Comparison of ENCODE assay signal across 1 cellular context in the genomic region with DNA sequence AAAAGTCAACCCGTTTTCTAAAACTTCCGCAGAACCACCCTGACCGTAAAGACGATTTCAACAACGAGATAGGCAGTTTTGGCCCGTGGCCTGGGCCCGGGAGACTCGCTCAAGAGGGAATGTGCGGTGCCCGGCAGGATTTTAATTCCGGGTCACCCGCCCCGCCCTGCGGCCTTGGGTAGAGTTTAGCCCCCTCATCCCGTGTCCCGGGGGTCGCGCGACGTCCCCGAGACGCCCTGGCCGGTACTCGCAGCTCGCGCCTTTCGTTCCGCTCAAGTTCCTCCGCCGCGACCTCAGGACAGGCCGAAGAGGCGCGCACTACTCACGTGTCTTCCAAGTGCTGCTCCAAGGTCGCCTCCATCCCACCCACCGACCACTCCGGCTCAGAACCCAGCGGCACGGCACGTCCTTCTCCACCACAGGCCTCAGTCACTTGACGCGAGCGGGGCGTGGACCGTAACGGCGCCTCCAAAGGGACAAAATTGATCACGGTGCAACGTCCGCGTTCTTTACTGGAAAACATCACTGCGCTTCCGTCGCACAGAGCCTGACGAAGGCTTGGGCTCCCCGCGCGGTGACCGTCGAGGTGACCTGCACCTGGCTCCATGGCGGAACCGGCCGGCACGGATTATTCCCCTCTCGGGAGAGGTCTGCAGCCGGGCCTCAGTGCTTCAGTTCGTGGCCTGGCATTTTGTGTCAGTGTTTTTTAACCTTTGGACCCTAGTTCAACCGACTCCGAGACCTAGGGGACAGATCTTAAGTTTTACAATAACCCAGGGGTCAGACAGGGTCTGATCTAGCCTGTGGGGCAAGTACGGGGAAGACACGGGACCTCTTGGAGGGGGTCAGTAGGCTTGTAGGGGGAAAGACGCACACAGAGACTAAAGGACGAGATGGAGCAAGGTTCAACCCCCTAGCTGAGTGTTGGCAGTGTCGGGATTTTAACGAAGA.
TF ChIP-seq lines count a peak whose summit lies in the region.

LAMTOR5 (minus strand) TSS at position 435 of the 951 bp plus-strand sequence; CDS start at position 361, 74 bp downstream.

TF ChIP-seq in GM12878, 131 proteins besides CTCF, POLR2A, EP300 and RAD21 (continued from another document):
- TF ChIP-seq ZNF592 (IDR thresholded peaks at IDR 0.05), result 0 out of 2 replicates have a peak, but pooled peaks have one; percentile 29
- peak; percentile 45 to 66 for TF ChIP-seq IKZF2 (IDR thresholded peaks at IDR 0.05)
- peak; percentile 51; the same call in 1 of the 2 replicates for TF ChIP-seq POLR2AphosphoS2 (IDR thresholded peaks at IDR 0.05; ENCODE audit: low read depth, low read length)
- no peak for TF ChIP-seq ZBTB33 (IDR thresholded peaks at IDR 0.05)
- TF ChIP-seq RAD51 (IDR thresholded peaks at IDR 0.05), result peak; percentile 73
- TF ChIP-seq MYB (IDR thresholded peaks at IDR 0.05; ENCODE audit: borderline replicate concordance, low read depth, low read length), result no peak
- peak; percentile 84 for TF ChIP-seq LARP7 (IDR thresholded peaks at IDR 0.05)
- TF ChIP-seq KLF5 (IDR thresholded peaks at IDR 0.05; ENCODE audit: partially characterized antibody), result peak; percentile 50
- TF ChIP-seq SIN3A (IDR thresholded peaks at IDR 0.05; ENCODE audit: low read depth, low read length), result peak; percentile 72; the same call in 1 of the 2 replicates
- TF ChIP-seq, protein P1, sequence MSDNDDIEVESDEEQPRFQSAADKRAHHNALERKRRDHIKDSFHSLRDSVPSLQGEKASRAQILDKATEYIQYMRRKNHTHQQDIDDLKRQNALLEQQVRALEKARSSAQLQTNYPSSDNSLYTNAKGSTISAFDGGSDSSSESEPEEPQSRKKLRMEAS (IDR thresholded peaks at IDR 0.05; ENCODE audit: low read depth, low read length), result peak; percentile 79
- TF ChIP-seq POU2F2 (IDR thresholded peaks at IDR 0.05; ENCODE audit: borderline replicate concordance, low read depth, low read length), result peak; percentile 66; the same call in 1 of the 3 replicates
- TF ChIP-seq, protein P2, sequence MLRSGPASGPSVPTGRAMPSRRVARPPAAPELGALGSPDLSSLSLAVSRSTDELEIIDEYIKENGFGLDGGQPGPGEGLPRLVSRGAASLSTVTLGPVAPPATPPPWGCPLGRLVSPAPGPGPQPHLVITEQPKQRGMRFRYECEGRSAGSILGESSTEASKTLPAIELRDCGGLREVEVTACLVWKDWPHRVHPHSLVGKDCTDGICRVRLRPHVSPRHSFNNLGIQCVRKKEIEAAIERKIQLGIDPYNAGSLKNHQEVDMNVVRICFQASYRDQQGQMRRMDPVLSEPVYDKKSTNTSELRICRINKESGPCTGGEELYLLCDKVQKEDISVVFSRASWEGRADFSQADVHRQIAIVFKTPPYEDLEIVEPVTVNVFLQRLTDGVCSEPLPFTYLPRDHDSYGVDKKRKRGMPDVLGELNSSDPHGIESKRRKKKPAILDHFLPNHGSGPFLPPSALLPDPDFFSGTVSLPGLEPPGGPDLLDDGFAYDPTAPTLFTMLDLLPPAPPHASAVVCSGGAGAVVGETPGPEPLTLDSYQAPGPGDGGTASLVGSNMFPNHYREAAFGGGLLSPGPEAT (IDR thresholded peaks at IDR 0.05; ENCODE audit: low read depth), result peak; percentile 90
- TF ChIP-seq CBX5 (IDR thresholded peaks at IDR 0.05; ENCODE audit: low read depth), result no peak
- TF ChIP-seq SMARCA5 (IDR thresholded peaks at IDR 0.05), result peak; percentile 74; the same call in 1 of the 2 replicates
- TF ChIP-seq, protein P3, sequence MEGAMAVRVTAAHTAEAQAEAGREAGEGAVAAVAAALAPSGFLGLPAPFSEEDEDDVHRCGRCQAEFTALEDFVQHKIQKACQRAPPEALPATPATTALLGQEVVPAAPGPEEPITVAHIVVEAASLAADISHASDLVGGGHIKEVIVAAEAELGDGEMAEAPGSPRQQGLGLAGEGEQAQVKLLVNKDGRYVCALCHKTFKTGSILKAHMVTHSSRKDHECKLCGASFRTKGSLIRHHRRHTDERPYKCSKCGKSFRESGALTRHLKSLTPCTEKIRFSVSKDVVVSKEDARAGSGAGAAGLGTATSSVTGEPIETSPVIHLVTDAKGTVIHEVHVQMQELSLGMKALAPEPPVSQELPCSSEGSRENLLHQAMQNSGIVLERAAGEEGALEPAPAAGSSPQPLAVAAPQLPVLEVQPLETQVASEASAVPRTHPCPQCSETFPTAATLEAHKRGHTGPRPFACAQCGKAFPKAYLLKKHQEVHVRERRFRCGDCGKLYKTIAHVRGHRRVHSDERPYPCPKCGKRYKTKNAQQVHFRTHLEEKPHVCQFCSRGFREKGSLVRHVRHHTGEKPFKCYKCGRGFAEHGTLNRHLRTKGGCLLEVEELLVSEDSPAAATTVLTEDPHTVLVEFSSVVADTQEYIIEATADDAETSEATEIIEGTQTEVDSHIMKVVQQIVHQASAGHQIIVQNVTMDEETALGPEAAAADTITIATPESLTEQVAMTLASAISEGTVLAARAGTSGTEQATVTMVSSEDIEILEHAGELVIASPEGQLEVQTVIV (IDR thresholded peaks at IDR 0.05; ENCODE audit: borderline replicate concordance, partially characterized antibody), result peak; percentile 53
- TF ChIP-seq SMC3 (IDR thresholded peaks at IDR 0.05; ENCODE audit: borderline replicate concordance, low read length), result 0 out of 2 replicates have a peak, but pooled peaks have one; percentile 8
- TF ChIP-seq ASH2L (IDR thresholded peaks at IDR 0.05; ENCODE audit: borderline replicate concordance, low read depth), result 0 out of 2 replicates have a peak, but pooled peaks have one; percentile 23
- TF ChIP-seq ZBED1 (IDR thresholded peaks at IDR 0.05; ENCODE audit: borderline replicate concordance), result 0 out of 2 replicates have a peak, but pooled peaks have one; percentile 24
- peak; percentile 91 for TF ChIP-seq GABPA (IDR thresholded peaks at IDR 0.05; ENCODE audit: low read depth)
- TF ChIP-seq ESRRA (IDR thresholded peaks at IDR 0.05; ENCODE audit: low read length), result peak; percentile 86; the same call in 1 of the 2 replicates
- TF ChIP-seq MTA2 (IDR thresholded peaks at IDR 0.05; ENCODE audit: low read depth), result peak; percentile 49; the same call in 1 of the 2 replicates
- no peak for TF ChIP-seq NFXL1 (IDR thresholded peaks at IDR 0.05; ENCODE audit: borderline replicate concordance)
- 0 out of 2 replicates have a peak, but pooled peaks have one; percentile 23 for TF ChIP-seq WRNIP1 (IDR thresholded peaks at IDR 0.05; ENCODE audit: borderline replicate concordance, low read depth, low read length)
- no peak for TF ChIP-seq JUNB (IDR thresholded peaks at IDR 0.05)
- TF ChIP-seq STAT1 (conservative IDR thresholded peaks at IDR 0.05), result peak; percentile 91; the same call in 1 of the 2 replicates
- TF ChIP-seq SRF (IDR thresholded peaks at IDR 0.05; ENCODE audit: low read depth in 2 of 2, low read length in 2 of 2), result peak in 1 of 2 experiments; percentile 83; a peak in 2 of 4 replicates
- TF ChIP-seq, protein P4, sequence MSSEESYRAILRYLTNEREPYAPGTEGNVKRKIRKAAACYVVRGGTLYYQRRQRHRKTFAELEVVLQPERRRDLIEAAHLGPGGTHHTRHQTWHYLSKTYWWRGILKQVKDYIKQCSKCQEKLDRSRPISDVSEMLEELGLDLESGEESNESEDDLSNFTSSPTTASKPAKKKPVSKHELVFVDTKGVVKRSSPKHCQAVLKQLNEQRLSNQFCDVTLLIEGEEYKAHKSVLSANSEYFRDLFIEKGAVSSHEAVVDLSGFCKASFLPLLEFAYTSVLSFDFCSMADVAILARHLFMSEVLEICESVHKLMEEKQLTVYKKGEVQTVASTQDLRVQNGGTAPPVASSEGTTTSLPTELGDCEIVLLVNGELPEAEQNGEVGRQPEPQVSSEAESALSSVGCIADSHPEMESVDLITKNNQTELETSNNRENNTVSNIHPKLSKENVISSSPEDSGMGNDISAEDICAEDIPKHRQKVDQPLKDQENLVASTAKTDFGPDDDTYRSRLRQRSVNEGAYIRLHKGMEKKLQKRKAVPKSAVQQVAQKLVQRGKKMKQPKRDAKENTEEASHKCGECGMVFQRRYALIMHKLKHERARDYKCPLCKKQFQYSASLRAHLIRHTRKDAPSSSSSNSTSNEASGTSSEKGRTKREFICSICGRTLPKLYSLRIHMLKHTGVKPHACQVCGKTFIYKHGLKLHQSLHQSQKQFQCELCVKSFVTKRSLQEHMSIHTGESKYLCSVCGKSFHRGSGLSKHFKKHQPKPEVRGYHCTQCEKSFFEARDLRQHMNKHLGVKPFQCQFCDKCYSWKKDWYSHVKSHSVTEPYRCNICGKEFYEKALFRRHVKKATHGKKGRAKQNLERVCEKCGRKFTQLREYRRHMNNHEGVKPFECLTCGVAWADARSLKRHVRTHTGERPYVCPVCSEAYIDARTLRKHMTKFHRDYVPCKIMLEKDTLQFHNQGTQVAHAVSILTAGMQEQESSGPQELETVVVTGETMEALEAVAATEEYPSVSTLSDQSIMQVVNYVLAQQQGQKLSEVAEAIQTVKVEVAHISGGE (CRISPR knock-in tag; IDR thresholded peaks at IDR 0.05), result no peak
- no peak for TF ChIP-seq NR2C2 (IDR thresholded peaks at IDR 0.05; ENCODE audit: borderline replicate concordance, control insufficient read depth, insufficient read length, low read depth)
- TF ChIP-seq NFYA (IDR thresholded peaks at IDR 0.05; ENCODE audit: borderline replicate concordance, low read depth, low read length), result no peak
- peak; percentile 55; the same call in 1 of the 2 replicates for TF ChIP-seq IRF4 (IDR thresholded peaks at IDR 0.05; ENCODE audit: low read depth, low read length)
- TF ChIP-seq, protein P5, sequence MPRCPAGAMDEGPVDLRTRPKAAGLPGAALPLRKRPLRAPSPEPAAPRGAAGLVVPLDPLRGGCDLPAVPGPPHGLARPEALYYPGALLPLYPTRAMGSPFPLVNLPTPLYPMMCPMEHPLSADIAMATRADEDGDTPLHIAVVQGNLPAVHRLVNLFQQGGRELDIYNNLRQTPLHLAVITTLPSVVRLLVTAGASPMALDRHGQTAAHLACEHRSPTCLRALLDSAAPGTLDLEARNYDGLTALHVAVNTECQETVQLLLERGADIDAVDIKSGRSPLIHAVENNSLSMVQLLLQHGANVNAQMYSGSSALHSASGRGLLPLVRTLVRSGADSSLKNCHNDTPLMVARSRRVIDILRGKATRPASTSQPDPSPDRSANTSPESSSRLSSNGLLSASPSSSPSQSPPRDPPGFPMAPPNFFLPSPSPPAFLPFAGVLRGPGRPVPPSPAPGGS (IDR thresholded peaks at IDR 0.05; ENCODE audit: borderline replicate concordance, insufficient read depth, low read depth, low read length, poor library complexity, severe bottlenecking), result no peak
- peak; percentile 74 for TF ChIP-seq TARDBP (IDR thresholded peaks at IDR 0.05; ENCODE audit: borderline replicate concordance)
- TF ChIP-seq YBX1 (IDR thresholded peaks at IDR 0.05), result no peak
- peak; percentile 89 for TF ChIP-seq SMAD5 (IDR thresholded peaks at IDR 0.05; ENCODE audit: low read depth)
- TF ChIP-seq ZNF622 (IDR thresholded peaks at IDR 0.05), result no peak
- TF ChIP-seq, protein P6, sequence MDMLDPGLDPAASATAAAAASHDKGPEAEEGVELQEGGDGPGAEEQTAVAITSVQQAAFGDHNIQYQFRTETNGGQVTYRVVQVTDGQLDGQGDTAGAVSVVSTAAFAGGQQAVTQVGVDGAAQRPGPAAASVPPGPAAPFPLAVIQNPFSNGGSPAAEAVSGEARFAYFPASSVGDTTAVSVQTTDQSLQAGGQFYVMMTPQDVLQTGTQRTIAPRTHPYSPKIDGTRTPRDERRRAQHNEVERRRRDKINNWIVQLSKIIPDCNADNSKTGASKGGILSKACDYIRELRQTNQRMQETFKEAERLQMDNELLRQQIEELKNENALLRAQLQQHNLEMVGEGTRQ (IDR thresholded peaks at IDR 0.05; ENCODE audit: borderline replicate concordance, low read depth, low read length), result peak; percentile 55
